ENCODE assay signal across 8 cellular contexts in the genomic region with DNA sequence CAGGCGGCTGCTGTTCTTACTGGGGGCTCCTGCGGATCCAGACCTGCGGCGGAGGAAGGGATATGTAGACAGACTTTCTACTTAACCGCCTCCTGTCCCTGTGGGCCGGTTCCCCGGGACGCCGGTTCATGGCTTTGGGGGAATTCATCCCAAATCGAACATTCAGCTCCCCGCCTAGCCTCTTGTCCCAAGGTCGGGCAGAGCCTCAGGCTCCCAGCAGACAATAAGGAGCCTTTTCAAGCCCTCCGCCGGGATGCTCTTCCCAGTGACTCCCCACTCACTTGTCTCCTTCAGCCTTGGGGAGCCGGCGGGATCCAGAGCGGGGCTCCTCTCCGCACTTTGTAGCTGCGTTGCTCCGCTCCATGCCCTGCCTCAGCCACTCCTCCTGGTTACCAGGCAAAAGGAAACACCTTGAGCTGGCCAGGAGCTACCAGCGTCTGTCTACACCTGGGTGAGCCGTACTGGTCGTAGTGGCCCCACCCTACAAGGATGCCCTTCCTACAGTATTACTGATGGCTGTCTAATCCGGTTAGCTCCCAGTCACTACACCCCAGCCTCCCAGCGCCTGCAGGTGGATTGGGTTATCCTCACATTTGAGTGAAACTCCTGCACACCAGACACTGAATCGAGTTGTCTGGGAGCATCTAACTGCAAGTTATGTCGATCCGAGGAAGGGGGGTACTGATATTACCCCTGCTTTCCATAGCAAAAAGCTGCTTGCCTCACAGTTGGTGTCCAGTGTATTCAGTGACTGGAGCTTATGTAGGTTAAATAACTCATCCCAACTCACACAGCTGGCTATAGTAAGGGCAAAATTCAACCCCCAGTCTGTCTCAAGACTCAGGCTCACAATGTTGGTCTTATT. TPM values are rescaled to one million over a fixed set of nuclear protein-coding genes. Genes with fewer than 3 reads are reported as not detected.
A peak's percentile ranks its signal among the peaks of the same experiment; 100 is the strongest.
DNase-seq lines count a peak whose midpoint lies in the region; ATAC-seq and TF ChIP-seq lines count a peak whose summit lies in the region.

A gene with protein sequence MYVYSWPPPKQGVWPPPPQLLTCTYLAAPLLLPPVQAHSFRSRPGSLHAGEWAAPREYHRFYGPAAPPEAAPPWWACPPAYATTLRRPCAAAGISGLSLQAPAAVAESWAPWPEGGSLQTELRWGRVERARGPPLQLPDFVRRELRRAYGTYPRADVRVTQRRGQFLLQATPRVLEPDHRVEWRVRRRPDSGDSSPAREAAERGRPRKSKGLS (minus strand): TSS at position 439 of the 865 bp plus-strand sequence. CDS start 450 bp downstream, outside the sequence.

- H3K27ac ChIP-seq in ACC112 (ENCODE audit: low read depth, low read length), result peak within 1 kb of the TSS; percentile 70; the same call in 1 of the 2 replicates
- peak within 1 kb of the TSS; percentile 71 for H3K27ac ChIP-seq in substantia nigra (ENCODE audit: low read depth, low read length, poor library complexity, severe bottlenecking)

- H2AFZ ChIP-seq in ACC112 (ENCODE audit: low read length, unreplicated experiment), result peak within 1 kb of the TSS; percentile 93

- no peaks in the 10 kb centered on the region for H3K9me3 Mint-ChIP-seq in HFFc6
- no peaks in the 10 kb centered on the region for H3K9me3 Mint-ChIP-seq in activated naive CD8-positive, alpha-beta T cell treated with anti-CD3 and anti-CD28 coated beads for 36 hours

- peak within 1 kb of the TSS; percentile 99 for H3K4me3 ChIP-seq in ACC112 (ENCODE audit: low read depth, low read length)
- H3K4me3 ChIP-seq in kidney epithelial cell (ENCODE audit: low read depth, low read length), result peak within 1 kb of the TSS; percentile 51

- no peak for ATAC-seq in GM18873 (IDR thresholded peaks at IDR 0.05; ENCODE audit: low FRiP score, unreplicated experiment)

- no peak for DNase-seq in HFFc6
- no peak for DNase-seq in activated naive CD8-positive, alpha-beta T cell treated with anti-CD3 and anti-CD28 coated beads for 36 hours
- no peak for DNase-seq in kidney epithelial cell (ENCODE audit: low read depth)
- DNase-seq in substantia nigra (lab: John Stamatoyannopoulos, UW), result peak in 5 of 49 donors; percentile 14 to 43 (median 36)
- no peak for DNase-seq in epidermal melanocyte (ENCODE audit: insufficient read length, low spot score)
- DNase-seq in KBM-7, result no peak

- peaks cover 5% of the 10 kb centered on the region; the same call in 1 of the 2 replicates for H3K36me3 Mint-ChIP-seq in HFFc6 (ENCODE audit: low read depth)
- H3K36me3 Mint-ChIP-seq in activated naive CD8-positive, alpha-beta T cell treated with anti-CD3 and anti-CD28 coated beads for 36 hours, result peaks cover 31% of the 10 kb centered on the region

- H3K79me2 ChIP-seq in ACC112 (ENCODE audit: control insufficient read depth, insufficient read depth, low read length, unreplicated experiment), result peaks cover 2% of the 10 kb centered on the region

- H3K27me3 Mint-ChIP-seq in HFFc6 (ENCODE audit: insufficient read depth), result peaks cover 3% of the 10 kb centered on the region
- H3K27me3 Mint-ChIP-seq in activated naive CD8-positive, alpha-beta T cell treated with anti-CD3 and anti-CD28 coated beads for 36 hours, result no peaks in the 10 kb centered on the region

- H3K4me1 Mint-ChIP-seq in HFFc6 (ENCODE audit: low read depth), result peaks cover 57% of the 10 kb centered on the region
- peaks cover 28% of the 10 kb centered on the region for H3K4me1 Mint-ChIP-seq in activated naive CD8-positive, alpha-beta T cell treated with anti-CD3 and anti-CD28 coated beads for 36 hours

- in situ Hi-C loops in KBM-7 (cut with MboI; ENCODE audit: low pct_unique_long_range_greater_than_20kb, low sequenced_read_pairs), result no loop called here

- peak within 1 kb of the TSS; percentile 75 for H3K4me3 Mint-ChIP-seq in HFFc6
- H3K4me3 Mint-ChIP-seq in activated naive CD8-positive, alpha-beta T cell treated with anti-CD3 and anti-CD28 coated beads for 36 hours, result peak within 1 kb of the TSS; percentile 93

- TF ChIP-seq CTCF in HFFc6 (IDR thresholded peaks at IDR 0.05) (no peak), kidney epithelial cell (IDR thresholded peaks at IDR 0.05; ENCODE audit: insufficient read depth, low read length, poor library complexity, severe bottlenecking) (no peak)

- H3K36me3 ChIP-seq in ACC112 (ENCODE audit: insufficient read depth, low read length) (no peaks in the 10 kb centered on the region), kidney epithelial cell (ENCODE audit: control insufficient read depth, insufficient read depth, low read length) (peaks cover 1% of the 10 kb centered on the region)

- peak within 1 kb of the TSS; percentile 83 for H3K27ac Mint-ChIP-seq in HFFc6
- peak within 1 kb of the TSS; percentile 93 for H3K27ac Mint-ChIP-seq in activated naive CD8-positive, alpha-beta T cell treated with anti-CD3 and anti-CD28 coated beads for 36 hours

- H3K4me1 ChIP-seq in ACC112 (ENCODE audit: control insufficient read depth, insufficient read depth, low read length, unreplicated experiment), result peaks cover 42% of the 10 kb centered on the region

- H3K27me3 ChIP-seq in ACC112 (ENCODE audit: insufficient read depth, low read length) (no peaks in the 10 kb centered on the region), kidney epithelial cell (ENCODE audit: control insufficient read depth, insufficient read depth, low read length) (no peaks in the 10 kb centered on the region)

RNA-seq across cellular contexts. Expression of the gene that starts here (rescaled TPM):
- total RNA-seq in HFFc6 (2021; fragmentation: NEBNext Ultra II Directional; extraction: Animal tissue kit (Norgen Biotek cat#: 25700)), result under 1 TPM in 1 of 6 experiments, not detected in 5; 0.12 TPM
- under 1 TPM; 0.49 to 0.62 TPM for total RNA-seq in activated naive CD8-positive, alpha-beta T cell treated with anti-CD3 and anti-CD28 coated beads for 36 hours
- total RNA-seq in kidney epithelial cell, result 3.2 and 6.9 TPM in 2 replicates
